In the genomic region with DNA sequence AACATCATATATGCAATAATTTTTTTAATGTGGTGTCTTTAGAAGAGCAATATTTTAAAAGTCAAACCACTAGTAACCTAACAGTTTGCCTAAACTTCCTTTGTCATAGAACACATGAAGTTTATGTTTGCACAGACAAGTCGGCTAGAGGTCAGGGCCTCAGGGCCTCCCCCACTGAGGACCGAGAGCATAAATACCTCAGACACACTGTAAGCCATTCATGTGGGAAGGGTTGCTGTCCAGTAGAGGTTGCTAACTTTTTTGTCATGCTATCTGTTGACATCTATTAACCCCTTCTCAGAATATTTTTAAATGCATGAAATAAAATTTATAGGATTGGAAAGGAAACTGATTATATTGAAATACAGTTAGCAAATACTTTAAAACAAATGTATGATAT, we compare ENCODE assay signal across 1 cellular context.
TF ChIP-seq lines count a peak whose summit lies in the region.

No MANE protein-coding gene starts in this region.

TF ChIP-seq in HepG2, 621 proteins besides CTCF, POLR2A, EP300 and RAD21 (continued from another document and continues in another):
- TF ChIP-seq, protein P1, sequence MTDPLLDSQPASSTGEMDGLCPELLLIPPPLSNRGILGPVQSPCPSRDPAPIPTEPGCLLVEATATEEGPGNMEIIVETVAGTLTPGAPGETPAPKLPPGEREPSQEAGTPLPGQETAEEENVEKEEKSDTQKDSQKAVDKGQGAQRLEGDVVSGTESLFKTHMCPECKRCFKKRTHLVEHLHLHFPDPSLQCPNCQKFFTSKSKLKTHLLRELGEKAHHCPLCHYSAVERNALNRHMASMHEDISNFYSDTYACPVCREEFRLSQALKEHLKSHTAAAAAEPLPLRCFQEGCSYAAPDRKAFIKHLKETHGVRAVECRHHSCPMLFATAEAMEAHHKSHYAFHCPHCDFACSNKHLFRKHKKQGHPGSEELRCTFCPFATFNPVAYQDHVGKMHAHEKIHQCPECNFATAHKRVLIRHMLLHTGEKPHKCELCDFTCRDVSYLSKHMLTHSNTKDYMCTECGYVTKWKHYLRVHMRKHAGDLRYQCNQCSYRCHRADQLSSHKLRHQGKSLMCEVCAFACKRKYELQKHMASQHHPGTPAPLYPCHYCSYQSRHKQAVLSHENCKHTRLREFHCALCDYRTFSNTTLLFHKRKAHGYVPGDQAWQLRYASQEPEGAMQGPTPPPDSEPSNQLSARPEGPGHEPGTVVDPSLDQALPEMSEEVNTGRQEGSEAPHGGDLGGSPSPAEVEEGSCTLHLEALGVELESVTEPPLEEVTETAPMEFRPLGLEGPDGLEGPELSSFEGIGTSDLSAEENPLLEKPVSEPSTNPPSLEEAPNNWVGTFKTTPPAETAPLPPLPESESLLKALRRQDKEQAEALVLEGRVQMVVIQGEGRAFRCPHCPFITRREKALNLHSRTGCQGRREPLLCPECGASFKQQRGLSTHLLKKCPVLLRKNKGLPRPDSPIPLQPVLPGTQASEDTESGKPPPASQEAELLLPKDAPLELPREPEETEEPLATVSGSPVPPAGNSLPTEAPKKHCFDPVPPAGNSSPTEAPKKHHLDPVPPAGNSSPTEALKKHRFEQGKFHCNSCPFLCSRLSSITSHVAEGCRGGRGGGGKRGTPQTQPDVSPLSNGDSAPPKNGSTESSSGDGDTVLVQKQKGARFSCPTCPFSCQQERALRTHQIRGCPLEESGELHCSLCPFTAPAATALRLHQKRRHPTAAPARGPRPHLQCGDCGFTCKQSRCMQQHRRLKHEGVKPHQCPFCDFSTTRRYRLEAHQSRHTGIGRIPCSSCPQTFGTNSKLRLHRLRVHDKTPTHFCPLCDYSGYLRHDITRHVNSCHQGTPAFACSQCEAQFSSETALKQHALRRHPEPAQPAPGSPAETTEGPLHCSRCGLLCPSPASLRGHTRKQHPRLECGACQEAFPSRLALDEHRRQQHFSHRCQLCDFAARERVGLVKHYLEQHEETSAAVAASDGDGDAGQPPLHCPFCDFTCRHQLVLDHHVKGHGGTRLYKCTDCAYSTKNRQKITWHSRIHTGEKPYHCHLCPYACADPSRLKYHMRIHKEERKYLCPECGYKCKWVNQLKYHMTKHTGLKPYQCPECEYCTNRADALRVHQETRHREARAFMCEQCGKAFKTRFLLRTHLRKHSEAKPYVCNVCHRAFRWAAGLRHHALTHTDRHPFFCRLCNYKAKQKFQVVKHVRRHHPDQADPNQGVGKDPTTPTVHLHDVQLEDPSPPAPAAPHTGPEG (CRISPR knock-in tag; IDR thresholded peaks at IDR 0.05), result no peak
- TF ChIP-seq ZFP36L1 (CRISPR knock-in tag; IDR thresholded peaks at IDR 0.05) (no peak), GATAD2A (CRISPR knock-in tag; IDR thresholded peaks at IDR 0.05) (peak; percentile 58; the same call in 1 of the 2 replicates), RXRA (CRISPR knock-in tag; IDR thresholded peaks at IDR 0.05) (peak; percentile 90; the same call in 1 of the 2 replicates), ZNF337 (CRISPR knock-in tag; IDR thresholded peaks at IDR 0.05; ENCODE audit: borderline replicate concordance, low read depth) (no peak), KDM2A (CRISPR knock-in tag; IDR thresholded peaks at IDR 0.05; ENCODE audit: borderline replicate concordance, low read depth) (no peak), PRPF4 (IDR thresholded peaks at IDR 0.05; ENCODE audit: low read depth, low read length, poor library complexity, severe bottlenecking) (no peak), SNRNP70 (IDR thresholded peaks at IDR 0.05; ENCODE audit: low read depth, low read length) (no peak), RARA (CRISPR knock-in tag; IDR thresholded peaks at IDR 0.05) (peak; percentile 98), KLF16 (CRISPR knock-in tag; IDR thresholded peaks at IDR 0.05) (no peak), ZFP41 (CRISPR knock-in tag; IDR thresholded peaks at IDR 0.05; ENCODE audit: borderline replicate concordance) (no peak), FOXA3 (CRISPR knock-in tag; IDR thresholded peaks at IDR 0.05) (peak; percentile 53), FOXO1 (CRISPR knock-in tag; IDR thresholded peaks at IDR 0.05) (peak; percentile 31; the same call in 1 of the 2 replicates), FOXC1 (CRISPR knock-in tag; IDR thresholded peaks at IDR 0.05; ENCODE audit: borderline replicate concordance) (no peak), PPARG (CRISPR knock-in tag; conservative IDR thresholded peaks at IDR 0.05) (peak; percentile 97), MIER2 (CRISPR knock-in tag; IDR thresholded peaks at IDR 0.05) (peak; percentile 73), SOX13 (IDR thresholded peaks at IDR 0.05) (no peak), SOX13 (CRISPR knock-in tag; conservative IDR thresholded peaks at IDR 0.05 in 1 of 2, IDR thresholded peaks at IDR 0.05 in 1 of 2) (peak in 1 of 2 experiments; percentile 74; a peak in 2 of 4 replicates), ZMYM4 (CRISPR knock-in tag; IDR thresholded peaks at IDR 0.05) (0 out of 2 replicates have a peak, but pooled peaks have one; percentile 25), BHLHE40 (IDR thresholded peaks at IDR 0.05; ENCODE audit: low read length) (no peak), NR2F1 (CRISPR knock-in tag; IDR thresholded peaks at IDR 0.05) (peak; percentile 26 to 30; a peak in 1 of 4 replicates), YEATS2 (CRISPR knock-in tag; IDR thresholded peaks at IDR 0.05; ENCODE audit: borderline replicate concordance) (no peak), NR2F6 (IDR thresholded peaks at IDR 0.05) (peak; percentile 39; the same call in 1 of the 2 replicates), NR2F6 (CRISPR knock-in tag; IDR thresholded peaks at IDR 0.05) (0 out of 2 replicates have a peak, but pooled peaks have one; percentile 51), CBX1 (IDR thresholded peaks at IDR 0.05; ENCODE audit: low read depth) (no peak), BCL6 (CRISPR knock-in tag; IDR thresholded peaks at IDR 0.05) (peak; percentile 69), NCOA2 (CRISPR knock-in tag; IDR thresholded peaks at IDR 0.05) (peak; percentile 43; the same call in 1 of the 2 replicates), FOXA1 (IDR thresholded peaks at IDR 0.05) (no peak), FOXA1 (CRISPR knock-in tag; IDR thresholded peaks at IDR 0.05) (peak; percentile 39; the same call in 1 of the 2 replicates), TEAD3 (CRISPR knock-in tag; optimal IDR thresholded peaks at IDR 0.05; ENCODE audit: borderline replicate concordance) (peak; percentile 35), ZNF782 (CRISPR knock-in tag; IDR thresholded peaks at IDR 0.05; ENCODE audit: borderline replicate concordance) (no peak), RXRB (CRISPR knock-in tag; IDR thresholded peaks at IDR 0.05; ENCODE audit: borderline replicate concordance) (peak; percentile 94), SIN3A (IDR thresholded peaks at IDR 0.05; ENCODE audit: borderline replicate concordance, low read depth, low read length) (no peak), HMG20A (CRISPR knock-in tag; IDR thresholded peaks at IDR 0.05; ENCODE audit: borderline replicate concordance) (peak; percentile 78; the same call in 1 of the 2 replicates), ZNF24 (IDR thresholded peaks at IDR 0.05) (no peak), SKI (IDR thresholded peaks at IDR 0.05; ENCODE audit: partially characterized antibody) (peak; percentile 74), SOX5 (CRISPR knock-in tag; IDR thresholded peaks at IDR 0.05; ENCODE audit: borderline replicate concordance) (peak; percentile 35; the same call in 1 of the 2 replicates), SALL1 (CRISPR knock-in tag; IDR thresholded peaks at IDR 0.05) (0 out of 2 replicates have a peak, but pooled peaks have one; percentile 29), ZNF143 (CRISPR knock-in tag; IDR thresholded peaks at IDR 0.05) (no peak)
- TF ChIP-seq, protein P2, sequence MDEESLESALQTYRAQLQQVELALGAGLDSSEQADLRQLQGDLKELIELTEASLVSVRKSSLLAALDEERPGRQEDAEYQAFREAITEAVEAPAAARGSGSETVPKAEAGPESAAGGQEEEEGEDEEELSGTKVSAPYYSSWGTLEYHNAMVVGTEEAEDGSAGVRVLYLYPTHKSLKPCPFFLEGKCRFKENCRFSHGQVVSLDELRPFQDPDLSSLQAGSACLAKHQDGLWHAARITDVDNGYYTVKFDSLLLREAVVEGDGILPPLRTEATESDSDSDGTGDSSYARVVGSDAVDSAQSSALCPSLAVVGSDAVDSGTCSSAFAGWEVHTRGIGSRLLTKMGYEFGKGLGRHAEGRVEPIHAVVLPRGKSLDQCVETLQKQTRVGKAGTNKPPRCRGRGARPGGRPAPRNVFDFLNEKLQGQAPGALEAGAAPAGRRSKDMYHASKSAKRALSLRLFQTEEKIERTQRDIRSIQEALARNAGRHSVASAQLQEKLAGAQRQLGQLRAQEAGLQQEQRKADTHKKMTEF (CRISPR knock-in tag; IDR thresholded peaks at IDR 0.05), result 0 out of 2 replicates have a peak, but pooled peaks have one; percentile 35
- TF ChIP-seq, protein P3, sequence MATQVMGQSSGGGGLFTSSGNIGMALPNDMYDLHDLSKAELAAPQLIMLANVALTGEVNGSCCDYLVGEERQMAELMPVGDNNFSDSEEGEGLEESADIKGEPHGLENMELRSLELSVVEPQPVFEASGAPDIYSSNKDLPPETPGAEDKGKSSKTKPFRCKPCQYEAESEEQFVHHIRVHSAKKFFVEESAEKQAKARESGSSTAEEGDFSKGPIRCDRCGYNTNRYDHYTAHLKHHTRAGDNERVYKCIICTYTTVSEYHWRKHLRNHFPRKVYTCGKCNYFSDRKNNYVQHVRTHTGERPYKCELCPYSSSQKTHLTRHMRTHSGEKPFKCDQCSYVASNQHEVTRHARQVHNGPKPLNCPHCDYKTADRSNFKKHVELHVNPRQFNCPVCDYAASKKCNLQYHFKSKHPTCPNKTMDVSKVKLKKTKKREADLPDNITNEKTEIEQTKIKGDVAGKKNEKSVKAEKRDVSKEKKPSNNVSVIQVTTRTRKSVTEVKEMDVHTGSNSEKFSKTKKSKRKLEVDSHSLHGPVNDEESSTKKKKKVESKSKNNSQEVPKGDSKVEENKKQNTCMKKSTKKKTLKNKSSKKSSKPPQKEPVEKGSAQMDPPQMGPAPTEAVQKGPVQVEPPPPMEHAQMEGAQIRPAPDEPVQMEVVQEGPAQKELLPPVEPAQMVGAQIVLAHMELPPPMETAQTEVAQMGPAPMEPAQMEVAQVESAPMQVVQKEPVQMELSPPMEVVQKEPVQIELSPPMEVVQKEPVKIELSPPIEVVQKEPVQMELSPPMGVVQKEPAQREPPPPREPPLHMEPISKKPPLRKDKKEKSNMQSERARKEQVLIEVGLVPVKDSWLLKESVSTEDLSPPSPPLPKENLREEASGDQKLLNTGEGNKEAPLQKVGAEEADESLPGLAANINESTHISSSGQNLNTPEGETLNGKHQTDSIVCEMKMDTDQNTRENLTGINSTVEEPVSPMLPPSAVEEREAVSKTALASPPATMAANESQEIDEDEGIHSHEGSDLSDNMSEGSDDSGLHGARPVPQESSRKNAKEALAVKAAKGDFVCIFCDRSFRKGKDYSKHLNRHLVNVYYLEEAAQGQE (IDR thresholded peaks at IDR 0.05; ENCODE audit: borderline replicate concordance in 1 of 2, low read depth in 1 of 2, low read length in 2 of 2), result peak in 1 of 2 experiments; percentile 82; a peak in 2 of 4 replicates
- TF ChIP-seq, protein P4, sequence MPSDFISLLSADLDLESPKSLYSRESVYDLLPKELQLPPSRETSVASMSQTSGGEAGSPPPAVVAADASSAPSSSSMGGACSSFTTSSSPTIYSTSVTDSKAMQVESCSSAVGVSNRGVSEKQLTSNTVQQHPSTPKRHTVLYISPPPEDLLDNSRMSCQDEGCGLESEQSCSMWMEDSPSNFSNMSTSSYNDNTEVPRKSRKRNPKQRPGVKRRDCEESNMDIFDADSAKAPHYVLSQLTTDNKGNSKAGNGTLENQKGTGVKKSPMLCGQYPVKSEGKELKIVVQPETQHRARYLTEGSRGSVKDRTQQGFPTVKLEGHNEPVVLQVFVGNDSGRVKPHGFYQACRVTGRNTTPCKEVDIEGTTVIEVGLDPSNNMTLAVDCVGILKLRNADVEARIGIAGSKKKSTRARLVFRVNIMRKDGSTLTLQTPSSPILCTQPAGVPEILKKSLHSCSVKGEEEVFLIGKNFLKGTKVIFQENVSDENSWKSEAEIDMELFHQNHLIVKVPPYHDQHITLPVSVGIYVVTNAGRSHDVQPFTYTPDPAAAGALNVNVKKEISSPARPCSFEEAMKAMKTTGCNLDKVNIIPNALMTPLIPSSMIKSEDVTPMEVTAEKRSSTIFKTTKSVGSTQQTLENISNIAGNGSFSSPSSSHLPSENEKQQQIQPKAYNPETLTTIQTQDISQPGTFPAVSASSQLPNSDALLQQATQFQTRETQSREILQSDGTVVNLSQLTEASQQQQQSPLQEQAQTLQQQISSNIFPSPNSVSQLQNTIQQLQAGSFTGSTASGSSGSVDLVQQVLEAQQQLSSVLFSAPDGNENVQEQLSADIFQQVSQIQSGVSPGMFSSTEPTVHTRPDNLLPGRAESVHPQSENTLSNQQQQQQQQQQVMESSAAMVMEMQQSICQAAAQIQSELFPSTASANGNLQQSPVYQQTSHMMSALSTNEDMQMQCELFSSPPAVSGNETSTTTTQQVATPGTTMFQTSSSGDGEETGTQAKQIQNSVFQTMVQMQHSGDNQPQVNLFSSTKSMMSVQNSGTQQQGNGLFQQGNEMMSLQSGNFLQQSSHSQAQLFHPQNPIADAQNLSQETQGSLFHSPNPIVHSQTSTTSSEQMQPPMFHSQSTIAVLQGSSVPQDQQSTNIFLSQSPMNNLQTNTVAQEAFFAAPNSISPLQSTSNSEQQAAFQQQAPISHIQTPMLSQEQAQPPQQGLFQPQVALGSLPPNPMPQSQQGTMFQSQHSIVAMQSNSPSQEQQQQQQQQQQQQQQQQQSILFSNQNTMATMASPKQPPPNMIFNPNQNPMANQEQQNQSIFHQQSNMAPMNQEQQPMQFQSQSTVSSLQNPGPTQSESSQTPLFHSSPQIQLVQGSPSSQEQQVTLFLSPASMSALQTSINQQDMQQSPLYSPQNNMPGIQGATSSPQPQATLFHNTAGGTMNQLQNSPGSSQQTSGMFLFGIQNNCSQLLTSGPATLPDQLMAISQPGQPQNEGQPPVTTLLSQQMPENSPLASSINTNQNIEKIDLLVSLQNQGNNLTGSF (CRISPR knock-in tag; IDR thresholded peaks at IDR 0.05), result no peak
- TF ChIP-seq, protein P5, sequence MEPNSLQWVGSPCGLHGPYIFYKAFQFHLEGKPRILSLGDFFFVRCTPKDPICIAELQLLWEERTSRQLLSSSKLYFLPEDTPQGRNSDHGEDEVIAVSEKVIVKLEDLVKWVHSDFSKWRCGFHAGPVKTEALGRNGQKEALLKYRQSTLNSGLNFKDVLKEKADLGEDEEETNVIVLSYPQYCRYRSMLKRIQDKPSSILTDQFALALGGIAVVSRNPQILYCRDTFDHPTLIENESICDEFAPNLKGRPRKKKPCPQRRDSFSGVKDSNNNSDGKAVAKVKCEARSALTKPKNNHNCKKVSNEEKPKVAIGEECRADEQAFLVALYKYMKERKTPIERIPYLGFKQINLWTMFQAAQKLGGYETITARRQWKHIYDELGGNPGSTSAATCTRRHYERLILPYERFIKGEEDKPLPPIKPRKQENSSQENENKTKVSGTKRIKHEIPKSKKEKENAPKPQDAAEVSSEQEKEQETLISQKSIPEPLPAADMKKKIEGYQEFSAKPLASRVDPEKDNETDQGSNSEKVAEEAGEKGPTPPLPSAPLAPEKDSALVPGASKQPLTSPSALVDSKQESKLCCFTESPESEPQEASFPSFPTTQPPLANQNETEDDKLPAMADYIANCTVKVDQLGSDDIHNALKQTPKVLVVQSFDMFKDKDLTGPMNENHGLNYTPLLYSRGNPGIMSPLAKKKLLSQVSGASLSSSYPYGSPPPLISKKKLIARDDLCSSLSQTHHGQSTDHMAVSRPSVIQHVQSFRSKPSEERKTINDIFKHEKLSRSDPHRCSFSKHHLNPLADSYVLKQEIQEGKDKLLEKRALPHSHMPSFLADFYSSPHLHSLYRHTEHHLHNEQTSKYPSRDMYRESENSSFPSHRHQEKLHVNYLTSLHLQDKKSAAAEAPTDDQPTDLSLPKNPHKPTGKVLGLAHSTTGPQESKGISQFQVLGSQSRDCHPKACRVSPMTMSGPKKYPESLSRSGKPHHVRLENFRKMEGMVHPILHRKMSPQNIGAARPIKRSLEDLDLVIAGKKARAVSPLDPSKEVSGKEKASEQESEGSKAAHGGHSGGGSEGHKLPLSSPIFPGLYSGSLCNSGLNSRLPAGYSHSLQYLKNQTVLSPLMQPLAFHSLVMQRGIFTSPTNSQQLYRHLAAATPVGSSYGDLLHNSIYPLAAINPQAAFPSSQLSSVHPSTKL (CRISPR knock-in tag; IDR thresholded peaks at IDR 0.05), result peak; percentile 75
